10 cellular contexts compared by ENCODE assay signal in genomic region chr6:24911983-24912382, GRCh38. TPM values are rescaled to one million over a fixed set of nuclear protein-coding genes. Genes with fewer than 3 reads are reported as not detected.
DNase-seq lines count a peak whose midpoint lies in the region; ATAC-seq lines count a peak whose summit lies in the region.
"Had no signal": no experiment of that assay in that cellular context is flagged by ENCODE, and none has a peak within 500 bp of the region (broad histone marks: within the 10 kb centered on the region; RNA-seq: fewer than 3 reads in every experiment).

No MANE protein-coding gene starts in this region.

- no peak overlapping the region for H3K4me3 ChIP-seq in HAP-1

- no peaks in the 10 kb centered on the region for H3K27me3 Mint-ChIP-seq in activated naive CD4-positive, alpha-beta T cell treated with anti-CD3 and anti-CD28 coated beads, Interleukin-2, amount 10 ng/mL, durations not matched to agents 7 days and 5 days
- H3K27me3 Mint-ChIP-seq in activated T-helper 17 cell treated with anti-CD3 and anti-CD28 coated beads, Interleukin-2, amount 50 U/mL, for 72 hours: no peaks in the 10 kb centered on the region
- H3K27me3 Mint-ChIP-seq in memory B cell: no peaks in the 10 kb centered on the region
- no peaks in the 10 kb centered on the region for H3K27me3 Mint-ChIP-seq in stimulated activated naive CD8-positive, alpha-beta T cell treated with anti-CD3 and anti-CD28 coated beads, Interleukin-15, amount 100 ng/mL, for 72 hours

- ATAC-seq in activated T-helper 17 cell treated with anti-CD3 and anti-CD28 coated beads, Interleukin-2, amount 50 U/mL, for 72 hours (replicated peaks): peak; percentile 4
- ATAC-seq in memory B cell (ENCODE audit: low read depth) (no peak), GM21367 (IDR thresholded peaks at IDR 0.05; ENCODE audit: unreplicated experiment) (no peak), left lobe of liver (no peak)
- no peak for ATAC-seq in stimulated activated naive CD8-positive, alpha-beta T cell treated with anti-CD3 and anti-CD28 coated beads, Interleukin-15, amount 100 ng/mL, for 72 hours

- no peaks in the 10 kb centered on the region for H3K36me3 ChIP-seq in HAP-1 (replicated peaks)
- H3K36me3 ChIP-seq: adrenal gland had no signal

- H3K36me3 Mint-ChIP-seq in activated naive CD4-positive, alpha-beta T cell treated with anti-CD3 and anti-CD28 coated beads, Interleukin-2, amount 10 ng/mL, durations not matched to agents 7 days and 5 days: peaks cover 86% of the 10 kb centered on the region
- peaks cover 59% of the 10 kb centered on the region for H3K36me3 Mint-ChIP-seq in activated T-helper 17 cell treated with anti-CD3 and anti-CD28 coated beads, Interleukin-2, amount 50 U/mL, for 72 hours (ENCODE audit: low read depth)
- H3K36me3 Mint-ChIP-seq in memory B cell: peaks cover 59% of the 10 kb centered on the region

- peak overlapping the region; percentile 93 for H3K27ac Mint-ChIP-seq in activated naive CD4-positive, alpha-beta T cell treated with anti-CD3 and anti-CD28 coated beads, Interleukin-2, amount 10 ng/mL, durations not matched to agents 7 days and 5 days
- peak overlapping the region; percentile 84 for H3K27ac Mint-ChIP-seq in activated T-helper 17 cell treated with anti-CD3 and anti-CD28 coated beads, Interleukin-2, amount 50 U/mL, for 72 hours
- peak overlapping the region; percentile 98 for H3K27ac Mint-ChIP-seq in memory B cell
- H3K27ac Mint-ChIP-seq in stimulated activated naive CD8-positive, alpha-beta T cell treated with anti-CD3 and anti-CD28 coated beads, Interleukin-15, amount 100 ng/mL, for 72 hours: peak overlapping the region; percentile 89 to 93

- peak overlapping the region; percentile 92 for H3K4me3 Mint-ChIP-seq in activated naive CD4-positive, alpha-beta T cell treated with anti-CD3 and anti-CD28 coated beads, Interleukin-2, amount 10 ng/mL, durations not matched to agents 7 days and 5 days
- peak overlapping the region; percentile 86 for H3K4me3 Mint-ChIP-seq in activated T-helper 17 cell treated with anti-CD3 and anti-CD28 coated beads, Interleukin-2, amount 50 U/mL, for 72 hours
- peak overlapping the region; percentile 90 for H3K4me3 Mint-ChIP-seq in memory B cell
- peak overlapping the region; percentile 88 to 97 for H3K4me3 Mint-ChIP-seq in stimulated activated naive CD8-positive, alpha-beta T cell treated with anti-CD3 and anti-CD28 coated beads, Interleukin-15, amount 100 ng/mL, for 72 hours

- H3K4me1 Mint-ChIP-seq in activated naive CD4-positive, alpha-beta T cell treated with anti-CD3 and anti-CD28 coated beads, Interleukin-2, amount 10 ng/mL, durations not matched to agents 7 days and 5 days: peaks cover 93% of the 10 kb centered on the region
- H3K4me1 Mint-ChIP-seq in activated T-helper 17 cell treated with anti-CD3 and anti-CD28 coated beads, Interleukin-2, amount 50 U/mL, for 72 hours: peaks cover 80% of the 10 kb centered on the region
- peaks cover 85% of the 10 kb centered on the region for H3K4me1 Mint-ChIP-seq in memory B cell
- H3K4me1 Mint-ChIP-seq in stimulated activated naive CD8-positive, alpha-beta T cell treated with anti-CD3 and anti-CD28 coated beads, Interleukin-15, amount 100 ng/mL, for 72 hours: peaks cover 87% of the 10 kb centered on the region

- in situ Hi-C loops in HAP-1 (cut with MboI; ENCODE audit: low sequenced_read_pairs): no loop called here

- no peaks in the 10 kb centered on the region for H3K9me3 ChIP-seq in HAP-1
- H3K9me3 ChIP-seq: adrenal gland had no signal

- CTCF ChIA-PET in activated naive CD4-positive, alpha-beta T cell treated with anti-CD3 and anti-CD28 coated beads, Interleukin-2, amount 10 ng/mL, durations not matched to agents 7 days and 5 days (lab: Charles Lee): interaction anchor here (1.0 to 7.1 kb wide), 8 partner anchors 9 to 106 kb away, joined by 3 to 75 read pairs (median 8); partner anchors contain the start of gene RIPOR2

- H3K4me1 ChIP-seq in HAP-1: peaks cover 17% of the 10 kb centered on the region

- H3K9me3 Mint-ChIP-seq in activated naive CD4-positive, alpha-beta T cell treated with anti-CD3 and anti-CD28 coated beads, Interleukin-2, amount 10 ng/mL, durations not matched to agents 7 days and 5 days: no peaks in the 10 kb centered on the region
- H3K9me3 Mint-ChIP-seq in activated T-helper 17 cell treated with anti-CD3 and anti-CD28 coated beads, Interleukin-2, amount 50 U/mL, for 72 hours: no peaks in the 10 kb centered on the region
- no peaks in the 10 kb centered on the region for H3K9me3 Mint-ChIP-seq in memory B cell
- H3K9me3 Mint-ChIP-seq in stimulated activated naive CD8-positive, alpha-beta T cell treated with anti-CD3 and anti-CD28 coated beads, Interleukin-15, amount 100 ng/mL, for 72 hours: no peaks in the 10 kb centered on the region

- DNase-seq in activated naive CD4-positive, alpha-beta T cell treated with anti-CD3 and anti-CD28 coated beads, Interleukin-2, amount 10 ng/mL, durations not matched to agents 7 days and 5 days: no peak
- no peak for DNase-seq in activated naive CD4-positive, alpha-beta T cell (lab: John Stamatoyannopoulos, UW)
- DNase-seq in memory B cell (ENCODE audit: low spot score in 2 of 2) (no peak), HAP-1 (ENCODE audit: low spot score in 2 of 2) (no peak), left lobe of liver (ENCODE audit: low spot score) (no peak)
- DNase-seq in stimulated activated naive CD8-positive, alpha-beta T cell treated with anti-CD3 and anti-CD28 coated beads, Interleukin-15, amount 100 ng/mL, for 72 hours: no peak
- DNase-seq: adrenal gland, NCI-H2029 had no signal

- H3K27me3 ChIP-seq in HAP-1 (ENCODE audit: low read depth): no peaks in the 10 kb centered on the region
- H3K27me3 ChIP-seq: adrenal gland had no signal

RNA-seq across cellular contexts. Expression of gene RIPOR2, which starts 23.8 kb away (rescaled TPM):
- 100 to 1,000 TPM in 1 of 2 donors, 10 to 100 TPM in 1; 47.5 to 113 TPM for total RNA-seq in activated T-helper 17 cell treated with anti-CD3 and anti-CD28 coated beads, Interleukin-2, amount 50 U/mL, for 72 hours
- total RNA-seq in left lobe of liver: 3.0 TPM

Comparison
In these comparisons a context has a peak if more than half of its experiments do, and no peak if none do; other contexts are left out.
1. RNA of gene RIPOR2, which starts 23.8 kb away (total RNA-seq): 47.5 to 113 TPM in activated T-helper 17 cell treated with anti-CD3 and anti-CD28 coated beads, Interleukin-2, amount 50 U/mL, for 72 hours; 3.0 TPM in left lobe of liver (single experiment); every median in the first group is over 10 times any median in the second.
2. Peak in every context shown above with its lines, with median percentiles within 50 percentile points of each other: H3K27ac Mint-ChIP-seq and H3K4me3 Mint-ChIP-seq.